ENCODE assay signal across 8 cellular contexts in the genomic region with DNA sequence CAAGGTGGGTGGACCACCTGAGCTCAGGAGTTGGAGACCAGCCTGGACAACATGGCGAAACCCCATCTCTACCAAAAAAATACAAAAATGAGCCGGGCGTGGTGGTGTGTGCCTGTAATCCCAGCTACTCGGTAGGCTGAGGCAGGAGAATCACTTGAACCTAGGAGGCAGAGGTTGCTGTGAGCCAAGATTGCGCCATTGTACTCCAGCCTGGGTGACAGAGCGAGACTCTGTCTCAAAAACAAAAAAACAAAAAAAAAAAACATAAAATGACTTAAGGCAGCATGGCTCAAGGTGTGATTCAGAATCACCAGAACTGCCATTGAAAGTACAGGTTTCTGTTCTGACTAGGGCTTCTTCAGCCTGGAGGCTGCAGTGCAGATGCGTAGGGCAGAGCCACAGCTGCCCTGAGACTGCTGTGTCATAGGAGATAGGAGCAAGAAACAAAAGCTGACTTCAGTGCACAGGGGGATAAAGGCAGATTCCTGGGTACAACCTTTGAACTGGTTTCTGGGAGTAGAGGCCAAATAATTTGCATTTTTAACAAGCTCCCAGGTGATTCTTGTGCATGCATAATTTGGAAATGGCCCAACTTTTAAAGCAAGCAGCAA. TPM values are rescaled to one million over a fixed set of nuclear protein-coding genes. Genes with fewer than 3 reads are reported as not detected.
DNase-seq lines count a peak whose midpoint lies in the region; ATAC-seq and TF ChIP-seq lines count a peak whose summit lies in the region.
"Not testable (repeated sequence)": the region's sequence is repeated elsewhere in the genome, so short reads cannot be mapped to it uniquely, and the experiment has no call there.

No MANE protein-coding gene starts in this region.

- TF ChIP-seq CTCF in GM23338 (conservative IDR thresholded peaks at IDR 0.05; ENCODE audit: low read depth in 2 of 2) = not testable (repeated sequence)

- H3K79me2 ChIP-seq in GM23338 (replicated peaks; ENCODE audit: insufficient read depth) = not testable (repeated sequence)

- H3K27ac ChIP-seq in GM23338 (ENCODE audit: low read depth) = not testable (repeated sequence)

- H3K4me3 Mint-ChIP-seq in GM23338; stimulated activated effector memory CD8-positive, alpha-beta T cell treated with anti-CD3 and anti-CD28 coated beads, Interleukin-12 subunit alpha, Interleukin-12 subunit beta, amount 100 ng/mL, for 72 hours: not testable (repeated sequence)

- not testable (repeated sequence) for H3K9me2 ChIP-seq in GM23338 (ENCODE audit: insufficient read depth)

- ATAC-seq in GM18858 (IDR thresholded peaks at IDR 0.05; ENCODE audit: unreplicated experiment) = peak; percentile 88
- peak; percentile 85 for ATAC-seq in GM19452 (IDR thresholded peaks at IDR 0.05; ENCODE audit: unreplicated experiment)
- peak; percentile 69 for ATAC-seq in GM23338
- ATAC-seq in HG03039 (IDR thresholded peaks at IDR 0.05; ENCODE audit: unreplicated experiment) = peak; percentile 61
- peak; percentile 88 for ATAC-seq in HG03520 (IDR thresholded peaks at IDR 0.05; ENCODE audit: unreplicated experiment)
- ATAC-seq in stimulated activated effector memory CD8-positive, alpha-beta T cell treated with anti-CD3 and anti-CD28 coated beads, Interleukin-12 subunit alpha, Interleukin-12 subunit beta, amount 100 ng/mL, for 72 hours = peak; percentile 97

- H3F3A ChIP-seq in GM23338 (replicated peaks; ENCODE audit: low read depth) = not testable (repeated sequence)

- H3K4me1 ChIP-seq in GM23338 (ENCODE audit: insufficient read depth) = not testable (repeated sequence)

- H3K9me3 Mint-ChIP-seq in GM23338; stimulated activated effector memory CD8-positive, alpha-beta T cell treated with anti-CD3 and anti-CD28 coated beads, Interleukin-12 subunit alpha, Interleukin-12 subunit beta, amount 100 ng/mL, for 72 hours: not testable (repeated sequence)

- H3K4me1 Mint-ChIP-seq in GM23338 = not testable (repeated sequence)
- H3K4me1 Mint-ChIP-seq in stimulated activated effector memory CD8-positive, alpha-beta T cell treated with anti-CD3 and anti-CD28 coated beads, Interleukin-12 subunit alpha, Interleukin-12 subunit beta, amount 100 ng/mL, for 72 hours = peaks cover 25% of the 10 kb centered on the region

- not testable (repeated sequence) for H2AFZ ChIP-seq in GM23338

- not testable (repeated sequence) for DNase-seq in GM23338 (ENCODE audit: low spot score); stimulated activated effector memory CD8-positive, alpha-beta T cell treated with anti-CD3 and anti-CD28 coated beads, Interleukin-12 subunit alpha, Interleukin-12 subunit beta, amount 100 ng/mL, for 72 hours (ENCODE audit: low spot score in 2 of 2)
- peak; percentile 62 for DNase-seq in activated CD4-positive, alpha-beta T cell treated with anti-CD3 and anti-CD28 coated beads for 48 hours
- peak; percentile 30 for DNase-seq in ecto neural progenitor cell (ENCODE audit: low spot score)

- not testable (repeated sequence) for H3K4me2 ChIP-seq in GM23338

- not testable (repeated sequence) for H4K20me1 ChIP-seq in GM23338 (replicated peaks; ENCODE audit: insufficient read depth)

- not testable (repeated sequence) for H3K36me3 Mint-ChIP-seq in GM23338 (ENCODE audit: low read depth)
- peaks cover 60% of the 10 kb centered on the region for H3K36me3 Mint-ChIP-seq in stimulated activated effector memory CD8-positive, alpha-beta T cell treated with anti-CD3 and anti-CD28 coated beads, Interleukin-12 subunit alpha, Interleukin-12 subunit beta, amount 100 ng/mL, for 72 hours

- H3K27ac Mint-ChIP-seq in GM23338 = peak overlapping the region; percentile 95
- H3K27ac Mint-ChIP-seq in stimulated activated effector memory CD8-positive, alpha-beta T cell treated with anti-CD3 and anti-CD28 coated beads, Interleukin-12 subunit alpha, Interleukin-12 subunit beta, amount 100 ng/mL, for 72 hours = peak overlapping the region; percentile 80

- not testable (repeated sequence) for H3K36me3 ChIP-seq in GM23338 (ENCODE audit: insufficient read depth)

- H3K4me3 ChIP-seq in GM23338 = not testable (repeated sequence)

- H3K27me3 Mint-ChIP-seq in GM23338 (ENCODE audit: insufficient read depth, low read depth, poor library complexity) = not testable (repeated sequence)

- H3K27me3 ChIP-seq in GM23338 (ENCODE audit: insufficient read depth) = not testable (repeated sequence)

RNA-seq across cellular contexts. Expression of gene HDDC3, which starts 9.5 kb away (rescaled TPM):
- 9.1 and 19.0 TPM in 2 replicates for total RNA-seq in GM23338 (2014; rRNA removed; shearing (Covaris generic))
- 16.0 and 17.4 TPM in 2 replicates for polyA plus RNA-seq in GM23338 (2016; fragmentation: Nextera tagmentation; extraction: Ambion mirVana)

RNA-seq across cellular contexts. Expression of gene UNC45A, which starts 12.3 kb away (rescaled TPM):
- 86.8 and 87.5 TPM in 2 replicates for total RNA-seq in GM23338 (2014; rRNA removed; shearing (Covaris generic))
- polyA plus RNA-seq in GM23338 (2016; fragmentation: Nextera tagmentation; extraction: Ambion mirVana) = 35.9 and 40.2 TPM in 2 replicates

RNA-seq across cellular contexts. Expression of gene MAN2A2, which starts 19.7 kb away (rescaled TPM):
- 3.5 and 17.1 TPM in 2 replicates for total RNA-seq in GM23338 (2014; rRNA removed; shearing (Covaris generic))
- 8.0 and 8.2 TPM in 2 replicates for polyA plus RNA-seq in GM23338 (2016; fragmentation: Nextera tagmentation; extraction: Ambion mirVana)

RNA-seq across cellular contexts. Expression of gene RCCD1, which starts 31.9 kb away (rescaled TPM):
- total RNA-seq in GM23338 (2014; rRNA removed; shearing (Covaris generic)) = 16.4 and 17.1 TPM in 2 replicates
- polyA plus RNA-seq in GM23338 (2016; fragmentation: Nextera tagmentation; extraction: Ambion mirVana) = 10.8 and 14.3 TPM in 2 replicates

RNA-seq across cellular contexts. Expression of gene FES, which starts 38.5 kb away (rescaled TPM):
- 14.4 and 18.6 TPM in 2 replicates for total RNA-seq in GM23338 (2014; rRNA removed; shearing (Covaris generic))
- 2.7 and 3.1 TPM in 2 replicates for polyA plus RNA-seq in GM23338 (2016; fragmentation: Nextera tagmentation; extraction: Ambion mirVana)
